Comparison of ENCODE assay signal across 13 cellular contexts in genomic region chr14:94768141-94768520, GRCh38. TPM values are rescaled to one million over a fixed set of nuclear protein-coding genes. Genes with fewer than 3 reads are reported as not detected.
A peak's percentile ranks its signal among the peaks of the same experiment; 100 is the strongest.
DNase-seq lines count a peak whose midpoint lies in the region; ATAC-seq lines count a peak whose summit lies in the region.
"Had no signal": no experiment of that assay in that cellular context is flagged by ENCODE, and none has a peak within 500 bp of the region (broad histone marks: within the 10 kb centered on the region; RNA-seq: fewer than 3 reads in every experiment).

No MANE protein-coding gene starts in this region.

- peak overlapping the region; percentile 87 for H3K4me2 ChIP-seq in skeletal muscle satellite cell (ENCODE audit: low read length)

- H3K27me3 ChIP-seq in iPS DF 6.9 (ENCODE audit: control insufficient read depth, insufficient read depth, low read length) (peaks cover 76% of the 10 kb centered on the region), skeletal muscle satellite cell (ENCODE audit: control insufficient read depth, insufficient read depth, low read length) (peaks cover 59% of the 10 kb centered on the region)

- WGBS in iPS DF 6.9 (ENCODE audit: insufficient coverage, insufficient read length): no CpG with 5 or more reads among the region's 26 CpGs

- peak overlapping the region; percentile 68 for H3K4me3 Mint-ChIP-seq in T-helper 2 cell treated with Interferon-gamma antibody and Interleukin-4, amounts not matched to agents 5 μg/mL and 100 μg/mL, for 36 hours
- H3K4me3 Mint-ChIP-seq in activated CD4-positive, alpha-beta memory T cell treated with anti-CD3 and anti-CD28 coated beads, Interleukin-2, amount 10 ng/mL, durations not matched to agents 7 days and 5 days: peak overlapping the region; percentile 69

- H3K36me3 Mint-ChIP-seq in T-helper 2 cell treated with Interferon-gamma antibody and Interleukin-4, amounts not matched to agents 5 μg/mL and 100 μg/mL, for 36 hours (ENCODE audit: low read depth): peaks cover 4% of the 10 kb centered on the region
- H3K36me3 Mint-ChIP-seq in activated CD4-positive, alpha-beta memory T cell treated with anti-CD3 and anti-CD28 coated beads, Interleukin-2, amount 10 ng/mL, durations not matched to agents 7 days and 5 days (ENCODE audit: low read depth): peaks cover 24% of the 10 kb centered on the region

- H3K4me1 Mint-ChIP-seq in T-helper 2 cell treated with Interferon-gamma antibody and Interleukin-4, amounts not matched to agents 5 μg/mL and 100 μg/mL, for 36 hours (ENCODE audit: low read depth): peaks cover 8% of the 10 kb centered on the region
- peaks cover 15% of the 10 kb centered on the region for H3K4me1 Mint-ChIP-seq in activated CD4-positive, alpha-beta memory T cell treated with anti-CD3 and anti-CD28 coated beads, Interleukin-2, amount 10 ng/mL, durations not matched to agents 7 days and 5 days

- CTCF ChIA-PET in activated CD4-positive, alpha-beta memory T cell treated with anti-CD3 and anti-CD28 coated beads, Interleukin-2, amount 10 ng/mL, durations not matched to agents 7 days and 5 days (lab: Charles Lee): no interaction called here

- H3K9me3 ChIP-seq in iPS DF 6.9 (ENCODE audit: control insufficient read depth, insufficient read depth, low read length) (no peaks in the 10 kb centered on the region; the same call in 1 of the 2 replicates), skeletal muscle satellite cell (replicated peaks; ENCODE audit: low read length) (no peaks in the 10 kb centered on the region)

- DNase-seq in T-helper 2 cell treated with Interferon-gamma antibody and Interleukin-4, amounts not matched to agents 5 μg/mL and 100 μg/mL, for 36 hours (ENCODE audit: low spot score): no peak
- no peak for DNase-seq in T-helper 2 cell
- no peak for DNase-seq in activated CD4-positive, alpha-beta memory T cell treated with anti-CD3 and anti-CD28 coated beads, Interleukin-2, amount 10 ng/mL, durations not matched to agents 7 days and 5 days
- DNase-seq in iPS DF 6.9 (ENCODE audit: low read depth, low spot score): no peak
- no peak for DNase-seq in NCI-H2029 (lab: John Stamatoyannopoulos, UW)
- DNase-seq in SIG-M5 (lab: John Stamatoyannopoulos, UW): no peak
- DNase-seq: effector CD4-positive, alpha-beta T cell; NCI-H526 treated with DMSO at 0.1 percent for 48 hours; posterior cingulate gyrus had no signal

- peaks cover 86% of the 10 kb centered on the region for H3K27me3 Mint-ChIP-seq in T-helper 2 cell treated with Interferon-gamma antibody and Interleukin-4, amounts not matched to agents 5 μg/mL and 100 μg/mL, for 36 hours (ENCODE audit: low read depth)
- H3K27me3 Mint-ChIP-seq in activated CD4-positive, alpha-beta memory T cell treated with anti-CD3 and anti-CD28 coated beads, Interleukin-2, amount 10 ng/mL, durations not matched to agents 7 days and 5 days: peaks cover 82% of the 10 kb centered on the region

- H3K4me3 ChIP-seq in iPS DF 6.9 (ENCODE audit: low read length) (peak overlapping the region; percentile 34; the same call in 1 of the 2 replicates), skeletal muscle satellite cell (ENCODE audit: low read length) (peak overlapping the region; percentile 70)

- H3K4me1 ChIP-seq in iPS DF 6.9 (ENCODE audit: control insufficient read depth, insufficient read depth, low read length): peaks cover 5% of the 10 kb centered on the region; the same call in 1 of the 2 replicates
- peaks cover 16% of the 10 kb centered on the region for H3K4me1 ChIP-seq in skeletal muscle satellite cell (ENCODE audit: control insufficient read depth, insufficient read depth, low read length)

- no peaks in the 10 kb centered on the region for H3K9me3 Mint-ChIP-seq in T-helper 2 cell treated with Interferon-gamma antibody and Interleukin-4, amounts not matched to agents 5 μg/mL and 100 μg/mL, for 36 hours
- H3K9me3 Mint-ChIP-seq in activated CD4-positive, alpha-beta memory T cell treated with anti-CD3 and anti-CD28 coated beads, Interleukin-2, amount 10 ng/mL, durations not matched to agents 7 days and 5 days: no peaks in the 10 kb centered on the region

- no peak for ATAC-seq in HG03159 (IDR thresholded peaks at IDR 0.05; ENCODE audit: unreplicated experiment)
- ATAC-seq: SK-N-SH treated with all-trans-retinoic acid at 6 μM for 48 hours had no signal

- POLR2A ChIA-PET in activated CD4-positive, alpha-beta memory T cell treated with anti-CD3 and anti-CD28 coated beads, Interleukin-2, amount 10 ng/mL, durations not matched to agents 7 days and 5 days (lab: Charles Lee): interaction anchor here (1.6 kb wide), 1 partner anchor 8 kb away, joined by 4 read pairs; no protein-coding TSS in a partner anchor

- H3K36me3 ChIP-seq in iPS DF 6.9 (ENCODE audit: control insufficient read depth, insufficient read depth, low read length) (no peaks in the 10 kb centered on the region), skeletal muscle satellite cell (ENCODE audit: insufficient read depth, low read length) (no peaks in the 10 kb centered on the region)

- H3K27ac ChIP-seq in iPS DF 6.9 (ENCODE audit: low read length): no peak overlapping the region

- H3K27ac Mint-ChIP-seq in T-helper 2 cell treated with Interferon-gamma antibody and Interleukin-4, amounts not matched to agents 5 μg/mL and 100 μg/mL, for 36 hours: no peak overlapping the region
- no peak overlapping the region for H3K27ac Mint-ChIP-seq in activated CD4-positive, alpha-beta memory T cell treated with anti-CD3 and anti-CD28 coated beads, Interleukin-2, amount 10 ng/mL, durations not matched to agents 7 days and 5 days

- H3K9ac ChIP-seq in skeletal muscle satellite cell (ENCODE audit: low read depth, low read length): no peak overlapping the region

RNA-seq across cellular contexts. Expression of gene GSC, which starts 1.8 kb away (rescaled TPM):
- not detected for total RNA-seq in activated CD4-positive, alpha-beta memory T cell treated with anti-CD3 and anti-CD28 coated beads, Interleukin-2, amount 10 ng/mL, durations not matched to agents 7 days and 5 days
- 0.51 and 0.87 TPM in 2 replicates for total RNA-seq in skeletal muscle satellite cell (2012; rRNA removed)
- total RNA-seq: G401 had no signal
